In the genomic region with DNA sequence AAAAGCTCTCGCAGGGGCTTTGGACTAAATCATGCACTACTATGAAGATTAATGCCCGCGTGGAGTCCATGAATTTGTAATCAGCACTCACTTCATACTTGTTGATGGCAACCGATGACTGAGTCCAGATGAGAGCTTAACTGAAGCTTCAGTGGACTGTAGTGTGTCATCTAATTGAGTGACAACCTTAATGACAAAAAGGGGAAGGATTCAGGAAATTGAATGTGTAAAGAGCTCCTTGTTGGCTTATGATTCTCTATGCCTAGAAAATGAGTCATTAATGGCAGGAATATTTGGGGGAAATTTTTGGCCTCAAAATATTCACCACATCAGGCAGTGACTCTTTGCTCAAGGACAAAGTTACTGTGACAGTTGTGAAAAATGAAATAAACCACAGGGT, we compare ENCODE assay signal across 19 cellular contexts. TPM values are rescaled to one million over a fixed set of nuclear protein-coding genes. Genes with fewer than 3 reads are reported as not detected.
DNase-seq lines count a peak whose midpoint lies in the region; ATAC-seq and TF ChIP-seq lines count a peak whose summit lies in the region.
"Had no signal": no experiment of that assay in that cellular context is flagged by ENCODE, and none has a peak within 500 bp of the region (broad histone marks: within the 10 kb centered on the region; RNA-seq: fewer than 3 reads in every experiment).

No MANE protein-coding gene starts in this region.

- H3K4me1 Mint-ChIP-seq in activated CD8-positive, alpha-beta T cell treated with anti-CD3 and anti-CD28 coated beads for 36 hours (ENCODE audit: low read depth): peaks cover 10% of the 10 kb centered on the region
- H3K4me1 Mint-ChIP-seq in GM23338: peaks cover 12% of the 10 kb centered on the region

- no peaks in the 10 kb centered on the region for H3K79me2 ChIP-seq in GM23338 (replicated peaks; ENCODE audit: insufficient read depth)

- H3K4me1 ChIP-seq in GM23338 (ENCODE audit: insufficient read depth): 0 out of 2 replicates have a peak, but pooled peaks cover 3% of the 10 kb centered on the region
- H3K4me1 ChIP-seq: Caco-2, right lobe of liver had no signal

- H3K9me2 ChIP-seq in GM23338 (ENCODE audit: insufficient read depth): no peaks in the 10 kb centered on the region

- no peaks in the 10 kb centered on the region for H3K27me3 ChIP-seq in GM23338 (ENCODE audit: insufficient read depth)
- H3K27me3 ChIP-seq: right lobe of liver had no signal

- no peaks in the 10 kb centered on the region for H3K27me3 Mint-ChIP-seq in activated CD8-positive, alpha-beta T cell treated with anti-CD3 and anti-CD28 coated beads for 36 hours
- peaks cover 4% of the 10 kb centered on the region for H3K27me3 Mint-ChIP-seq in GM23338 (ENCODE audit: insufficient read depth, low read depth, poor library complexity)

- no peak overlapping the region for H3K4me3 ChIP-seq in GM23338
- H3K4me3 ChIP-seq: lower lobe of right lung, right lobe of liver had no signal

- no peak overlapping the region for H3K4me3 Mint-ChIP-seq in activated CD8-positive, alpha-beta T cell treated with anti-CD3 and anti-CD28 coated beads for 36 hours
- H3K4me3 Mint-ChIP-seq in GM23338: no peak overlapping the region
- H3K4me3 Mint-ChIP-seq: activated T-helper 1 cell treated with anti-CD3 and anti-CD28 coated beads, Interleukin-12 subunit alpha, Interleukin-12 subunit beta, Interleukin-2, Interleukin-4 antibody, amounts not matched to agents 30 ng/mL and 10 ng/mL and 1 ng/mL, durations not matched to agents 14 hours and 24 hours and 36 hours; neural crest cell; T-helper 2 cell treated with Interferon-gamma antibody and Interleukin-4, amounts not matched to agents 5 μg/mL and 100 μg/mL, for 36 hours had no signal

- no peak overlapping the region for H3K27ac Mint-ChIP-seq in activated CD8-positive, alpha-beta T cell treated with anti-CD3 and anti-CD28 coated beads for 36 hours
- H3K27ac Mint-ChIP-seq in GM23338: no peak overlapping the region
- H3K27ac Mint-ChIP-seq: activated T-helper 1 cell treated with anti-CD3 and anti-CD28 coated beads, Interleukin-12 subunit alpha, Interleukin-12 subunit beta, Interleukin-2, Interleukin-4 antibody, amounts not matched to agents 30 ng/mL and 10 ng/mL and 1 ng/mL, durations not matched to agents 14 hours and 24 hours and 36 hours; T-helper 2 cell treated with Interferon-gamma antibody and Interleukin-4, amounts not matched to agents 5 μg/mL and 100 μg/mL, for 36 hours had no signal

- no peaks in the 10 kb centered on the region for H3K36me3 Mint-ChIP-seq in activated CD8-positive, alpha-beta T cell treated with anti-CD3 and anti-CD28 coated beads for 36 hours (ENCODE audit: low read depth)
- no peaks in the 10 kb centered on the region for H3K36me3 Mint-ChIP-seq in GM23338 (ENCODE audit: low read depth)

- no peaks in the 10 kb centered on the region for H4K20me1 ChIP-seq in GM23338 (replicated peaks; ENCODE audit: insufficient read depth)

- H3K9me3 Mint-ChIP-seq in activated CD8-positive, alpha-beta T cell treated with anti-CD3 and anti-CD28 coated beads for 36 hours: no peaks in the 10 kb centered on the region
- H3K9me3 Mint-ChIP-seq in GM23338: no peaks in the 10 kb centered on the region; the same call in 1 of the 3 replicates
- H3K9me3 Mint-ChIP-seq: activated T-helper 1 cell treated with anti-CD3 and anti-CD28 coated beads, Interleukin-12 subunit alpha, Interleukin-12 subunit beta, Interleukin-2, Interleukin-4 antibody, amounts not matched to agents 30 ng/mL and 10 ng/mL and 1 ng/mL, durations not matched to agents 14 hours and 24 hours and 36 hours; neural crest cell; T-helper 2 cell treated with Interferon-gamma antibody and Interleukin-4, amounts not matched to agents 5 μg/mL and 100 μg/mL, for 36 hours had no signal

- POLR2A ChIA-PET in activated CD8-positive, alpha-beta T cell treated with anti-CD3 and anti-CD28 coated beads for 36 hours (lab: Charles Lee): interaction anchor here (0.6 to 0.7 kb wide), 2 partner anchors 29 to 138 kb away, joined by 3 read pairs; no protein-coding TSS in a partner anchor

- H3F3A ChIP-seq in GM23338 (replicated peaks; ENCODE audit: low read depth): 0 out of 2 replicates have a peak, but pooled peaks cover 2% of the 10 kb centered on the region

- CTCF ChIA-PET in activated CD8-positive, alpha-beta T cell treated with anti-CD3 and anti-CD28 coated beads for 36 hours (lab: Charles Lee): interaction anchor here (1.3 to 7.5 kb wide), 4 partner anchors 9 to 185 kb away, joined by 4 to 82 read pairs (median 27); no protein-coding TSS in a partner anchor

- no peak overlapping the region for H3K27ac ChIP-seq in GM23338 (ENCODE audit: low read depth)
- H3K27ac ChIP-seq: lower lobe of right lung, right lobe of liver had no signal

- intact Hi-C loops in activated CD8-positive, alpha-beta T cell treated with anti-CD3 and anti-CD28 coated beads for 36 hours (cut with micrococcal nuclease): no loop called here

- no peak overlapping the region for H2AFZ ChIP-seq in GM23338

- TF ChIP-seq CTCF in activated CD8-positive, alpha-beta T cell treated with anti-CD3 and anti-CD28 coated beads for 36 hours (IDR thresholded peaks at IDR 0.05): no peak
- no peak for TF ChIP-seq CTCF in GM23338 (conservative IDR thresholded peaks at IDR 0.05; ENCODE audit: low read depth in 2 of 2)

- DNase-seq in NOMO-1 treated with DMSO at 0.1 percent for 48 hours (lab: John Stamatoyannopoulos, UW; ENCODE audit: unreplicated experiment): peak; percentile 18
- DNase-seq in NOMO-1 treated with dmso at 0.1 percent for 144 hours (lab: John Stamatoyannopoulos, UW; ENCODE audit: unreplicated experiment): no peak
- DNase-seq in activated CD8-positive, alpha-beta T cell treated with anti-CD3 and anti-CD28 coated beads for 36 hours: no peak
- DNase-seq in NCI-H345 treated with DMSO at 0.1 percent for 48 hours (lab: John Stamatoyannopoulos, UW; ENCODE audit: unreplicated experiment): no peak
- DNase-seq in NCI-H1694 (lab: John Stamatoyannopoulos, UW): no peak
- DNase-seq in GM23338 (ENCODE audit: low spot score): no peak
- DNase-seq: 8988T, Caco-2, lower lobe of right lung, NCI-H1105, NCI-H446, right lobe of liver, substantia nigra had no signal

- H3K36me3 ChIP-seq in GM23338 (ENCODE audit: insufficient read depth): no peaks in the 10 kb centered on the region
- H3K36me3 ChIP-seq: lower lobe of right lung, right lobe of liver had no signal

- no peak overlapping the region for H3K4me2 ChIP-seq in GM23338

- ATAC-seq in HG02642 (IDR thresholded peaks at IDR 0.05; ENCODE audit: poor library complexity, unreplicated experiment) (peak; percentile 37), HG03571 (IDR thresholded peaks at IDR 0.05; ENCODE audit: unreplicated experiment) (peak; percentile 18), GM23338 (no peak)
- no peak for ATAC-seq in activated CD8-positive, alpha-beta T cell treated with anti-CD3 and anti-CD28 coated beads for 36 hours
- ATAC-seq: lower lobe of right lung, Panc1, right lobe of liver had no signal

TF ChIP-seq in GM23338, 12 proteins besides CTCF, POLR2A, EP300 and RAD21 (continues in another document):
- TF ChIP-seq POLR2AphosphoS5 (IDR thresholded peaks at IDR 0.05; ENCODE audit: low read depth) (no peak), EZH2phosphoT487 (IDR thresholded peaks at IDR 0.05; ENCODE audit: unreplicated experiment) (no peak), STAT1 (IDR thresholded peaks at IDR 0.05; ENCODE audit: unreplicated experiment) (no peak), ZNF114 (CRISPR knock-in tag; IDR thresholded peaks at IDR 0.05) (no peak), JUNB (IDR thresholded peaks at IDR 0.05; ENCODE audit: unreplicated experiment) (no peak)
- TF ChIP-seq, protein P1, sequence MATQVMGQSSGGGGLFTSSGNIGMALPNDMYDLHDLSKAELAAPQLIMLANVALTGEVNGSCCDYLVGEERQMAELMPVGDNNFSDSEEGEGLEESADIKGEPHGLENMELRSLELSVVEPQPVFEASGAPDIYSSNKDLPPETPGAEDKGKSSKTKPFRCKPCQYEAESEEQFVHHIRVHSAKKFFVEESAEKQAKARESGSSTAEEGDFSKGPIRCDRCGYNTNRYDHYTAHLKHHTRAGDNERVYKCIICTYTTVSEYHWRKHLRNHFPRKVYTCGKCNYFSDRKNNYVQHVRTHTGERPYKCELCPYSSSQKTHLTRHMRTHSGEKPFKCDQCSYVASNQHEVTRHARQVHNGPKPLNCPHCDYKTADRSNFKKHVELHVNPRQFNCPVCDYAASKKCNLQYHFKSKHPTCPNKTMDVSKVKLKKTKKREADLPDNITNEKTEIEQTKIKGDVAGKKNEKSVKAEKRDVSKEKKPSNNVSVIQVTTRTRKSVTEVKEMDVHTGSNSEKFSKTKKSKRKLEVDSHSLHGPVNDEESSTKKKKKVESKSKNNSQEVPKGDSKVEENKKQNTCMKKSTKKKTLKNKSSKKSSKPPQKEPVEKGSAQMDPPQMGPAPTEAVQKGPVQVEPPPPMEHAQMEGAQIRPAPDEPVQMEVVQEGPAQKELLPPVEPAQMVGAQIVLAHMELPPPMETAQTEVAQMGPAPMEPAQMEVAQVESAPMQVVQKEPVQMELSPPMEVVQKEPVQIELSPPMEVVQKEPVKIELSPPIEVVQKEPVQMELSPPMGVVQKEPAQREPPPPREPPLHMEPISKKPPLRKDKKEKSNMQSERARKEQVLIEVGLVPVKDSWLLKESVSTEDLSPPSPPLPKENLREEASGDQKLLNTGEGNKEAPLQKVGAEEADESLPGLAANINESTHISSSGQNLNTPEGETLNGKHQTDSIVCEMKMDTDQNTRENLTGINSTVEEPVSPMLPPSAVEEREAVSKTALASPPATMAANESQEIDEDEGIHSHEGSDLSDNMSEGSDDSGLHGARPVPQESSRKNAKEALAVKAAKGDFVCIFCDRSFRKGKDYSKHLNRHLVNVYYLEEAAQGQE (IDR thresholded peaks at IDR 0.05; ENCODE audit: unreplicated experiment): no peak

RNA-seq across cellular contexts. Expression of gene STON2, which starts 55.2 kb away (rescaled TPM):
- total RNA-seq in activated CD8-positive, alpha-beta T cell treated with anti-CD3 and anti-CD28 coated beads for 36 hours: under 1 TPM in 1 of 2 experiments, not detected in 1; 0.58 TPM
- 65.4 and 71.0 TPM in 2 replicates for total RNA-seq in GM23338 (2014; rRNA removed; shearing (Covaris generic))
- polyA plus RNA-seq in GM23338 (2016; fragmentation: Nextera tagmentation; extraction: Ambion mirVana): 8.2 and 9.5 TPM in 2 replicates

Comparison
In these comparisons a context has a peak if more than half of its experiments do, and no peak if none do; other contexts are left out.
1. ATAC-seq: peak in HG02642 (single experiment) and HG03571 (single experiment); none in activated CD8-positive, alpha-beta T cell treated with anti-CD3 and anti-CD28 coated beads for 36 hours (single experiment) and GM23338 (single experiment).
2. RNA of gene STON2, which starts 55.2 kb away (total RNA-seq): 65.4 to 71.0 TPM in GM23338; 0.58 TPM in activated CD8-positive, alpha-beta T cell treated with anti-CD3 and anti-CD28 coated beads for 36 hours; every median in the first group is over 10 times any median in the second.